In genomic region chr5:150448960-150449490, GRCh38 we compare ENCODE assay signal across 8 cellular contexts.
A peak's percentile ranks its signal among the peaks of the same experiment; 100 is the strongest.
DNase-seq lines count a peak whose midpoint lies in the region; ATAC-seq lines count a peak whose summit lies in the region.

No MANE protein-coding gene starts in this region.

- H3K4me3 ChIP-seq in iPS-15b (ENCODE audit: low read depth, low read length) = peak overlapping the region; percentile 97

- no peak for DNase-seq in activated T-cell treated with anti-CD3 and anti-CD28 coated beads, Interleukin-2, amount 50 U/mL, for 24 hours
- no peak for DNase-seq in activated T-cell treated with anti-CD3 and anti-CD28 coated beads for 4 hours
- no peak for DNase-seq in stimulated activated naive B cell treated with anti-CD40 and anti-IgM and Interleukin-4, amounts not matched to agents 10 μg/mL and 1 μg/mL and 100 μg/mL, for 72 hours
- no peak for DNase-seq in anterior cingulate cortex (lab: John Stamatoyannopoulos, UW)
- no peak for DNase-seq in globus pallidus (ENCODE audit: low spot score)
- DNase-seq in GM19238 (ENCODE audit: insufficient read length, low spot score) = no peak

- H3K27me3 ChIP-seq in iPS-15b (ENCODE audit: control insufficient read depth, insufficient read depth, low read length) = no peaks in the 10 kb centered on the region

- H3K36me3 Mint-ChIP-seq in activated T-cell treated with anti-CD3 and anti-CD28 coated beads, Interleukin-2, amount 50 U/mL, for 24 hours (ENCODE audit: low read depth) = peaks cover 58% of the 10 kb centered on the region
- H3K36me3 Mint-ChIP-seq in activated naive CD8-positive, alpha-beta T cell = peaks cover 25% of the 10 kb centered on the region
- peaks cover 46 to 53% of the 10 kb centered on the region in 2 donors for H3K36me3 Mint-ChIP-seq in stimulated activated naive B cell treated with anti-CD40 and anti-IgM and Interleukin-4, amounts not matched to agents 10 μg/mL and 1 μg/mL and 100 μg/mL, for 72 hours

- H3K4me1 Mint-ChIP-seq in activated T-cell treated with anti-CD3 and anti-CD28 coated beads, Interleukin-2, amount 50 U/mL, for 24 hours (ENCODE audit: low read depth) = peaks cover 37% of the 10 kb centered on the region
- H3K4me1 Mint-ChIP-seq in activated naive CD8-positive, alpha-beta T cell (ENCODE audit: low read depth) = peaks cover 39% of the 10 kb centered on the region
- H3K4me1 Mint-ChIP-seq in stimulated activated naive B cell treated with anti-CD40 and anti-IgM and Interleukin-4, amounts not matched to agents 10 μg/mL and 1 μg/mL and 100 μg/mL, for 72 hours = peaks cover 25 to 38% of the 10 kb centered on the region in 2 donors

- peak overlapping the region; percentile 100 for H3K27ac Mint-ChIP-seq in activated T-cell treated with anti-CD3 and anti-CD28 coated beads, Interleukin-2, amount 50 U/mL, for 24 hours
- H3K27ac Mint-ChIP-seq in activated naive CD8-positive, alpha-beta T cell = peak overlapping the region; percentile 100
- H3K27ac Mint-ChIP-seq in stimulated activated naive B cell treated with anti-CD40 and anti-IgM and Interleukin-4, amounts not matched to agents 10 μg/mL and 1 μg/mL and 100 μg/mL, for 72 hours = peak overlapping the region; percentile 99

- H3K27me3 Mint-ChIP-seq in activated T-cell treated with anti-CD3 and anti-CD28 coated beads, Interleukin-2, amount 50 U/mL, for 24 hours = no peaks in the 10 kb centered on the region
- no peaks in the 10 kb centered on the region for H3K27me3 Mint-ChIP-seq in activated naive CD8-positive, alpha-beta T cell
- no peaks in the 10 kb centered on the region for H3K27me3 Mint-ChIP-seq in stimulated activated naive B cell treated with anti-CD40 and anti-IgM and Interleukin-4, amounts not matched to agents 10 μg/mL and 1 μg/mL and 100 μg/mL, for 72 hours

- H3K9ac ChIP-seq in iPS-15b (ENCODE audit: low read depth, low read length) = peak overlapping the region; percentile 100

- no peaks in the 10 kb centered on the region for H3K9me3 Mint-ChIP-seq in activated T-cell treated with anti-CD3 and anti-CD28 coated beads, Interleukin-2, amount 50 U/mL, for 24 hours
- H3K9me3 Mint-ChIP-seq in activated naive CD8-positive, alpha-beta T cell (ENCODE audit: low read depth) = no peaks in the 10 kb centered on the region
- H3K9me3 Mint-ChIP-seq in stimulated activated naive B cell treated with anti-CD40 and anti-IgM and Interleukin-4, amounts not matched to agents 10 μg/mL and 1 μg/mL and 100 μg/mL, for 72 hours = no peaks in the 10 kb centered on the region

- H3K4me1 ChIP-seq in iPS-15b (ENCODE audit: control insufficient read depth, insufficient read depth, low read length) = peaks cover 12% of the 10 kb centered on the region

- no peaks in the 10 kb centered on the region for H3K9me3 ChIP-seq in iPS-15b (ENCODE audit: control insufficient read depth, insufficient read depth, low read length)

- peak overlapping the region; percentile 93 for H3K4me3 Mint-ChIP-seq in activated T-cell treated with anti-CD3 and anti-CD28 coated beads, Interleukin-2, amount 50 U/mL, for 24 hours
- H3K4me3 Mint-ChIP-seq in activated naive CD8-positive, alpha-beta T cell = peak overlapping the region; percentile 99
- peak overlapping the region; percentile 94 to 97 for H3K4me3 Mint-ChIP-seq in stimulated activated naive B cell treated with anti-CD40 and anti-IgM and Interleukin-4, amounts not matched to agents 10 μg/mL and 1 μg/mL and 100 μg/mL, for 72 hours

- peaks cover 51% of the 10 kb centered on the region for H3K36me3 ChIP-seq in iPS-15b (ENCODE audit: control insufficient read depth, insufficient read depth, low read length)

- ATAC-seq in stimulated activated naive B cell treated with anti-CD40 and anti-IgM and Interleukin-4, amounts not matched to agents 10 μg/mL and 1 μg/mL and 100 μg/mL, for 72 hours (replicated peaks) = peak; percentile 44 to 45
